ENCODE assay signal across 1 cellular context in genomic region chr17:74373838-74374606, GRCh38.
A peak's percentile ranks its signal among the peaks of the same experiment; 100 is the strongest.
TF ChIP-seq lines count a peak whose summit lies in the region.

No MANE protein-coding gene starts in this region.

TF ChIP-seq in HepG2, 621 proteins besides CTCF, POLR2A, EP300 and RAD21 (continues in another document):
- peak; percentile 55; the same call in 1 of the 2 replicates for TF ChIP-seq KMT2B (CRISPR knock-in tag; IDR thresholded peaks at IDR 0.05)
- TF ChIP-seq KDM2A (CRISPR knock-in tag; IDR thresholded peaks at IDR 0.05; ENCODE audit: borderline replicate concordance, low read depth), result peak; percentile 61; the same call in 1 of the 2 replicates
- TF ChIP-seq KLF13 (CRISPR knock-in tag; IDR thresholded peaks at IDR 0.05), result no peak
- 0 out of 2 replicates have a peak, but pooled peaks have one; percentile 28 for TF ChIP-seq ARNTL (CRISPR knock-in tag; IDR thresholded peaks at IDR 0.05)
- no peak for TF ChIP-seq CHD4 (IDR thresholded peaks at IDR 0.05; ENCODE audit: borderline replicate concordance, low read length)
- peak; percentile 99 for TF ChIP-seq THRA (CRISPR knock-in tag; IDR thresholded peaks at IDR 0.05; ENCODE audit: borderline replicate concordance)
- TF ChIP-seq ZFAT (CRISPR knock-in tag; conservative IDR thresholded peaks at IDR 0.05), result no peak
- TF ChIP-seq RAD51 (IDR thresholded peaks at IDR 0.05; ENCODE audit: borderline replicate concordance), result no peak
- 0 out of 2 replicates have a peak, but pooled peaks have one; percentile 35 for TF ChIP-seq IRF9 (CRISPR knock-in tag; IDR thresholded peaks at IDR 0.05; ENCODE audit: borderline replicate concordance)
- TF ChIP-seq IRX3 (CRISPR knock-in tag; IDR thresholded peaks at IDR 0.05; ENCODE audit: borderline replicate concordance, low read depth), result no peak
- TF ChIP-seq PRMT3 (CRISPR knock-in tag; IDR thresholded peaks at IDR 0.05; ENCODE audit: borderline replicate concordance, low read depth), result no peak; the same call in 1 of the 2 replicates
- TF ChIP-seq ZNF615 (CRISPR knock-in tag; IDR thresholded peaks at IDR 0.05; ENCODE audit: borderline replicate concordance), result no peak
- no peak for TF ChIP-seq ZNF564 (CRISPR knock-in tag; IDR thresholded peaks at IDR 0.05)
- TF ChIP-seq EEA1 (CRISPR knock-in tag; IDR thresholded peaks at IDR 0.05; ENCODE audit: borderline replicate concordance), result no peak
- TF ChIP-seq, protein P1, sequence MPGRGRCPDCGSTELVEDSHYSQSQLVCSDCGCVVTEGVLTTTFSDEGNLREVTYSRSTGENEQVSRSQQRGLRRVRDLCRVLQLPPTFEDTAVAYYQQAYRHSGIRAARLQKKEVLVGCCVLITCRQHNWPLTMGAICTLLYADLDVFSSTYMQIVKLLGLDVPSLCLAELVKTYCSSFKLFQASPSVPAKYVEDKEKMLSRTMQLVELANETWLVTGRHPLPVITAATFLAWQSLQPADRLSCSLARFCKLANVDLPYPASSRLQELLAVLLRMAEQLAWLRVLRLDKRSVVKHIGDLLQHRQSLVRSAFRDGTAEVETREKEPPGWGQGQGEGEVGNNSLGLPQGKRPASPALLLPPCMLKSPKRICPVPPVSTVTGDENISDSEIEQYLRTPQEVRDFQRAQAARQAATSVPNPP (CRISPR knock-in tag; IDR thresholded peaks at IDR 0.05), result no peak
- no peak for TF ChIP-seq AGO2 (optimal IDR thresholded peaks at IDR 0.05; ENCODE audit: low read depth, low read length)
- no peak for TF ChIP-seq YEATS4 (CRISPR knock-in tag; IDR thresholded peaks at IDR 0.05; ENCODE audit: borderline replicate concordance)
- no peak for TF ChIP-seq RFXANK (CRISPR knock-in tag; IDR thresholded peaks at IDR 0.05)
- no peak for TF ChIP-seq SUZ12 (IDR thresholded peaks at IDR 0.05; ENCODE audit: low read depth, low read length)
- TF ChIP-seq ZNF317 (CRISPR knock-in tag; IDR thresholded peaks at IDR 0.05), result peak; percentile 94
- TF ChIP-seq ZFP90 (CRISPR knock-in tag; IDR thresholded peaks at IDR 0.05; ENCODE audit: borderline replicate concordance), result 0 out of 2 replicates have a peak, but pooled peaks have one; percentile 43
- TF ChIP-seq ZNF766 (CRISPR knock-in tag; IDR thresholded peaks at IDR 0.05; ENCODE audit: borderline replicate concordance), result peak; percentile 73; the same call in 1 of the 2 replicates
- no peak for TF ChIP-seq ZNF781 (CRISPR knock-in tag; IDR thresholded peaks at IDR 0.05; ENCODE audit: borderline replicate concordance, not compliant biosample characterization)
- TF ChIP-seq, protein P2, sequence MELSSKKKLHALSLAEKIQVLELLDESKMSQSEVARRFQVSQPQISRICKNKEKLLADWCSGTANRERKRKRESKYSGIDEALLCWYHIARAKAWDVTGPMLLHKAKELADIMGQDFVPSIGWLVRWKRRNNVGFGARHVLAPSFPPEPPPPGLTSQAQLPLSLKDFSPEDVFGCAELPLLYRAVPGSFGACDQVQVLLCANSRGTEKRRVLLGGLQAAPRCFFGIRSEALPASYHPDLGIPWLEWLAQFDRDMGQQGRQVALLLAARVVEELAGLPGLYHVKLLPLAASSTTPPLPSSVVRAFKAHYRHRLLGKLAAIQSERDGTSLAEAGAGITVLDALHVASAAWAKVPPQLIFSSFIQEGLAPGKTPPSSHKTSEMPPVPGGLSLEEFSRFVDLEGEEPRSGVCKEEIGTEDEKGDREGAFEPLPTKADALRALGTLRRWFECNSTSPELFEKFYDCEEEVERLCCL (CRISPR knock-in tag; IDR thresholded peaks at IDR 0.05; ENCODE audit: borderline replicate concordance), result no peak
- no peak for TF ChIP-seq ZSCAN31 (CRISPR knock-in tag; IDR thresholded peaks at IDR 0.05; ENCODE audit: low read depth)
- no peak for TF ChIP-seq ZNF484 (CRISPR knock-in tag; IDR thresholded peaks at IDR 0.05; ENCODE audit: borderline replicate concordance, low read depth)
- 0 out of 2 replicates have a peak, but pooled peaks have one; percentile 25 for TF ChIP-seq E2F2 (CRISPR knock-in tag; IDR thresholded peaks at IDR 0.05; ENCODE audit: borderline replicate concordance)
- TF ChIP-seq GTF2F1 (IDR thresholded peaks at IDR 0.05; ENCODE audit: low read length), result no peak
- peak; percentile 85 for TF ChIP-seq ZGPAT (CRISPR knock-in tag; IDR thresholded peaks at IDR 0.05)
- no peak for TF ChIP-seq LBX2 (CRISPR knock-in tag; IDR thresholded peaks at IDR 0.05; ENCODE audit: borderline replicate concordance)
- peak; percentile 18 for TF ChIP-seq U2AF1 (optimal IDR thresholded peaks at IDR 0.05; ENCODE audit: low read depth, low read length)
- TF ChIP-seq ZMYM3 (CRISPR knock-in tag; IDR thresholded peaks at IDR 0.05), result peak; percentile 87
- no peak for TF ChIP-seq ZNF101 (CRISPR knock-in tag; IDR thresholded peaks at IDR 0.05; ENCODE audit: borderline replicate concordance, low read depth)
- TF ChIP-seq CEBPG (CRISPR knock-in tag; IDR thresholded peaks at IDR 0.05), result peak; percentile 70
- TF ChIP-seq ZC3H13 (CRISPR knock-in tag; IDR thresholded peaks at IDR 0.05), result peak; percentile 38; the same call in 1 of the 2 replicates
- TF ChIP-seq, protein P3, sequence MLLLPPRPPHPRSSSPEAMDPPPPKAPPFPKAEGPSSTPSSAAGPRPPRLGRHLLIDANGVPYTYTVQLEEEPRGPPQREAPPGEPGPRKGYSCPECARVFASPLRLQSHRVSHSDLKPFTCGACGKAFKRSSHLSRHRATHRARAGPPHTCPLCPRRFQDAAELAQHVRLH (CRISPR knock-in tag; IDR thresholded peaks at IDR 0.05; ENCODE audit: borderline replicate concordance, low read depth), result peak; percentile 92; the same call in 1 of the 2 replicates
- peak; percentile 25; the same call in 1 of the 2 replicates for TF ChIP-seq ZNF430 (CRISPR knock-in tag; IDR thresholded peaks at IDR 0.05)
- TF ChIP-seq ZNF644 (CRISPR knock-in tag; IDR thresholded peaks at IDR 0.05; ENCODE audit: low read depth), result peak; percentile 83; the same call in 1 of the 2 replicates
- TF ChIP-seq AHDC1 (CRISPR knock-in tag; IDR thresholded peaks at IDR 0.05; ENCODE audit: borderline replicate concordance), result peak; percentile 71; the same call in 1 of the 2 replicates
- peak; percentile 69; the same call in 1 of the 2 replicates for TF ChIP-seq KDM6A (CRISPR knock-in tag; IDR thresholded peaks at IDR 0.05; ENCODE audit: low read depth)
- no peak for TF ChIP-seq ZBTB8A (CRISPR knock-in tag; IDR thresholded peaks at IDR 0.05; ENCODE audit: borderline replicate concordance, low read depth)
- TF ChIP-seq BCL3 (CRISPR knock-in tag; IDR thresholded peaks at IDR 0.05), result peak; percentile 70; the same call in 1 of the 2 replicates
- TF ChIP-seq REL (CRISPR knock-in tag; conservative IDR thresholded peaks at IDR 0.05), result no peak
- TF ChIP-seq ZNF333 (CRISPR knock-in tag; IDR thresholded peaks at IDR 0.05; ENCODE audit: borderline replicate concordance), result no peak
- TF ChIP-seq ZNF20 (CRISPR knock-in tag; IDR thresholded peaks at IDR 0.05), result no peak
- peak; percentile 71; the same call in 1 of the 2 replicates for TF ChIP-seq FOXC1 (CRISPR knock-in tag; IDR thresholded peaks at IDR 0.05; ENCODE audit: borderline replicate concordance)
- no peak for TF ChIP-seq HOXD1 (CRISPR knock-in tag; IDR thresholded peaks at IDR 0.05)
- no peak for TF ChIP-seq ZNF362 (CRISPR knock-in tag; IDR thresholded peaks at IDR 0.05; ENCODE audit: borderline replicate concordance)
